Comparison of ENCODE assay signal across 19 cellular contexts in genomic region chr20:50353289-50353961, GRCh38.
DNase-seq lines count a peak whose midpoint lies in the region; ATAC-seq and TF ChIP-seq lines count a peak whose summit lies in the region.
"Had no signal": no experiment of that assay in that cellular context is flagged by ENCODE, and none has a peak within 500 bp of the region (broad histone marks: within the 10 kb centered on the region; RNA-seq: fewer than 3 reads in every experiment).

No MANE protein-coding gene starts in this region.

- peaks cover 6% of the 10 kb centered on the region for H3K4me1 Mint-ChIP-seq in activated naive CD4-positive, alpha-beta T cell treated with anti-CD3 and anti-CD28 coated beads, Interleukin-2, amount 50 U/mL, for 24 hours
- H3K4me1 Mint-ChIP-seq in activated CD8-positive, alpha-beta T cell treated with anti-CD3 and anti-CD28 coated beads, Interleukin-2, amount 10 ng/mL, durations not matched to agents 7 days and 5 days (ENCODE audit: low read depth) = peaks cover 40% of the 10 kb centered on the region
- H3K4me1 Mint-ChIP-seq in nephron progenitor cell = peaks cover 42% of the 10 kb centered on the region

- peak overlapping the region; percentile 55 for H3K27ac Mint-ChIP-seq in activated naive CD4-positive, alpha-beta T cell treated with anti-CD3 and anti-CD28 coated beads, Interleukin-2, amount 50 U/mL, for 24 hours
- H3K27ac Mint-ChIP-seq in activated CD8-positive, alpha-beta T cell treated with anti-CD3 and anti-CD28 coated beads, Interleukin-2, amount 10 ng/mL, durations not matched to agents 7 days and 5 days = peak overlapping the region; percentile 41
- H3K27ac Mint-ChIP-seq in nephron progenitor cell = peak overlapping the region; percentile 82
- H3K27ac Mint-ChIP-seq: activated T-helper 1 cell treated with anti-CD3 and anti-CD28 coated beads, Interleukin-12 subunit alpha, Interleukin-12 subunit beta, Interleukin-2, Interleukin-4 antibody, amounts not matched to agents 30 ng/mL and 10 ng/mL and 1 ng/mL, durations not matched to agents 14 hours and 24 hours and 36 hours had no signal

- H3K27me3 Mint-ChIP-seq in activated naive CD4-positive, alpha-beta T cell treated with anti-CD3 and anti-CD28 coated beads, Interleukin-2, amount 50 U/mL, for 24 hours = no peaks in the 10 kb centered on the region
- peaks cover 2% of the 10 kb centered on the region for H3K27me3 Mint-ChIP-seq in activated CD8-positive, alpha-beta T cell treated with anti-CD3 and anti-CD28 coated beads, Interleukin-2, amount 10 ng/mL, durations not matched to agents 7 days and 5 days (ENCODE audit: low read depth)
- H3K27me3 Mint-ChIP-seq in nephron progenitor cell (ENCODE audit: low read depth, poor library complexity) = peaks cover 13% of the 10 kb centered on the region

- POLR2A ChIA-PET in activated CD8-positive, alpha-beta T cell treated with anti-CD3 and anti-CD28 coated beads, Interleukin-2, amount 10 ng/mL, durations not matched to agents 7 days and 5 days (lab: Charles Lee) = interaction anchor here (0.7 kb wide), 1 partner anchor 33 kb away, joined by 3 read pairs; no protein-coding TSS in a partner anchor

- no peaks in the 10 kb centered on the region for H3K9me3 Mint-ChIP-seq in activated naive CD4-positive, alpha-beta T cell treated with anti-CD3 and anti-CD28 coated beads, Interleukin-2, amount 50 U/mL, for 24 hours
- no peaks in the 10 kb centered on the region for H3K9me3 Mint-ChIP-seq in activated CD8-positive, alpha-beta T cell treated with anti-CD3 and anti-CD28 coated beads, Interleukin-2, amount 10 ng/mL, durations not matched to agents 7 days and 5 days (ENCODE audit: insufficient read depth)
- H3K9me3 Mint-ChIP-seq in nephron progenitor cell = no peaks in the 10 kb centered on the region
- H3K9me3 Mint-ChIP-seq: activated T-helper 1 cell treated with anti-CD3 and anti-CD28 coated beads, Interleukin-12 subunit alpha, Interleukin-12 subunit beta, Interleukin-2, Interleukin-4 antibody, amounts not matched to agents 30 ng/mL and 10 ng/mL and 1 ng/mL, durations not matched to agents 14 hours and 24 hours and 36 hours had no signal

- ATAC-seq in activated CD8-positive, alpha-beta T cell treated with anti-CD3 and anti-CD28 coated beads, Interleukin-2, amount 10 ng/mL, durations not matched to agents 7 days and 5 days = no peak

- CTCF ChIA-PET in activated CD8-positive, alpha-beta T cell treated with anti-CD3 and anti-CD28 coated beads, Interleukin-2, amount 10 ng/mL, durations not matched to agents 7 days and 5 days (lab: Charles Lee) = interaction anchor here (0.7 kb wide), 1 partner anchor 15 kb away, joined by 3 read pairs; no protein-coding TSS in a partner anchor

- no peak overlapping the region for H3K4me3 Mint-ChIP-seq in activated naive CD4-positive, alpha-beta T cell treated with anti-CD3 and anti-CD28 coated beads, Interleukin-2, amount 50 U/mL, for 24 hours
- H3K4me3 Mint-ChIP-seq in activated CD8-positive, alpha-beta T cell treated with anti-CD3 and anti-CD28 coated beads, Interleukin-2, amount 10 ng/mL, durations not matched to agents 7 days and 5 days = no peak overlapping the region
- no peak overlapping the region for H3K4me3 Mint-ChIP-seq in nephron progenitor cell
- H3K4me3 Mint-ChIP-seq: activated T-helper 1 cell treated with anti-CD3 and anti-CD28 coated beads, Interleukin-12 subunit alpha, Interleukin-12 subunit beta, Interleukin-2, Interleukin-4 antibody, amounts not matched to agents 30 ng/mL and 10 ng/mL and 1 ng/mL, durations not matched to agents 14 hours and 24 hours and 36 hours had no signal

- no peaks in the 10 kb centered on the region for H3K36me3 Mint-ChIP-seq in activated naive CD4-positive, alpha-beta T cell treated with anti-CD3 and anti-CD28 coated beads, Interleukin-2, amount 50 U/mL, for 24 hours
- H3K36me3 Mint-ChIP-seq in activated CD8-positive, alpha-beta T cell treated with anti-CD3 and anti-CD28 coated beads, Interleukin-2, amount 10 ng/mL, durations not matched to agents 7 days and 5 days (ENCODE audit: low read depth) = peaks cover 2% of the 10 kb centered on the region
- H3K36me3 Mint-ChIP-seq in nephron progenitor cell (ENCODE audit: low read depth) = no peaks in the 10 kb centered on the region

- no peak for DNase-seq in activated naive CD4-positive, alpha-beta T cell treated with Interleukin-2 at 50 U/mL for 16 hours
- DNase-seq in Kasumi-1 (lab: John Stamatoyannopoulos, UW) (peak; percentile 52 to 68), nephron progenitor cell (no peak), Ammon's horn (ENCODE audit: low spot score) (no peak), LoVo (ENCODE audit: low spot score) (no peak)
- DNase-seq in activated CD8-positive, alpha-beta T cell treated with anti-CD3 and anti-CD28 coated beads, Interleukin-2, amount 10 ng/mL, durations not matched to agents 7 days and 5 days = peak; percentile 33
- no peak for DNase-seq in stimulated activated CD4-positive, alpha-beta T cell treated with anti-CD3 and anti-CD28 coated beads, Interleukin-2, amount 100 ng/mL, for 48 hours
- DNase-seq: ACHN; caudate nucleus; effector CD8-positive, alpha-beta T cell; EL; esophagus squamous epithelium; midbrain; MM.1S; NCI-H2107; NCI-H524 treated with DMSO at 0.1 percent for 48 hours; stomach had no signal

- no peak for TF ChIP-seq CTCF in nephron progenitor cell (IDR thresholded peaks at IDR 0.05)

Comparison
In these comparisons a context has a peak if more than half of its experiments do, and no peak if none do; other contexts are left out.
1. DNase-seq: peak in Kasumi-1 (2 of 2) and activated CD8-positive, alpha-beta T cell treated with anti-CD3 and anti-CD28 coated beads, Interleukin-2, amount 10 ng/mL, durations not matched to agents 7 days and 5 days (single experiment); none in activated naive CD4-positive, alpha-beta T cell treated with Interleukin-2 at 50 U/mL for 16 hours (single experiment), nephron progenitor cell (single experiment), Ammon's horn (single experiment), LoVo (single experiment) and stimulated activated CD4-positive, alpha-beta T cell treated with anti-CD3 and anti-CD28 coated beads, Interleukin-2, amount 100 ng/mL, for 48 hours (0 of 2).
2. Peak in every context shown above with its lines, with median percentiles within 50 percentile points of each other: H3K27ac Mint-ChIP-seq.